In the genomic region with DNA sequence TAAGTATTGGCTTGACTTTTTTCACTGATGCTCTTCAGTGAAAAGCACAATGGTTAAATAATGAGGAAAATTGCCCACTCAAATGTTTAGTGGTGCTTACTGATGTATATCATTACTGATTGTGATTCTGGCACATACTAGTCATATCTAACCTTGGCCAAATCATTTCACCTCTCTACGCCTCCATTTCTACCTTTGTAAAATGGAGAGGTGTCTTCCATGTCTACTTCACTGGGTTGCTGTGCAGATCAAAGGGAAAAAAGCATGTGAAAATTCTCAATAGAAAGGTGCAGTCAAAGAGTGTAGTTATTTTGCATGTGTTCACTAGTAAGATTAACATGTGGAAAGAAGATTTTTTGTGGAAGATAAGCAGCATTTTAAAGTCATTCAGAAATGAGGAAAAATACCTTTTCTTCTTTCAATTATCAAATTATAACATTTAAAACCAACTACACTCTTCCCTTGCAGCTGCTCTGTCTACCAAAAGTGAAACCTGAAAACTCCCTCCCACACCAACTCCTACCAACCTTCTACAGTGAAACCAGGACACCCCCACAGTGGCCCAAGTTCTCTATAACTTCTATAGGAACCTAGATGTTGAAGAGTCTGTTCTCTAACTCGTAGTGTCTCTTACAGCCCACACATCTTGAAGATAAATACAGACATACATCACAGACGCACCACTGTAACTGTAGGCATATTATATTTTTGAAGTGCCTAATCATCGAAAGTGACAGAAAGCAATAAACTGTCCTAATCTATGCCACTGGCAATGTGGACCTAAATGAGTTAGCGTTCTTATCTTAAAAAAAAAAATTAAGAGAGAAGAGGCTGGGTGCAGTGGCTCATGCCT, we compare ENCODE assay signal across 7 cellular contexts. TPM values are rescaled to one million over a fixed set of nuclear protein-coding genes. Genes with fewer than 3 reads are reported as not detected.
DNase-seq lines count a peak whose midpoint lies in the region; ATAC-seq and TF ChIP-seq lines count a peak whose summit lies in the region.

No MANE protein-coding gene starts in this region.

- ATAC-seq in GM19351 (IDR thresholded peaks at IDR 0.05; ENCODE audit: unreplicated experiment) (peak; percentile 83), HG02970 (IDR thresholded peaks at IDR 0.05; ENCODE audit: low FRiP score, unreplicated experiment) (peak; percentile 66), memory B cell (ENCODE audit: low read depth) (peak; percentile 91)

- H3K4me3 Mint-ChIP-seq in T-helper 2 cell treated with Interferon-gamma antibody and Interleukin-4, amounts not matched to agents 5 μg/mL and 100 μg/mL, for 36 hours = peak overlapping the region; percentile 90
- peak overlapping the region; percentile 95 for H3K4me3 Mint-ChIP-seq in memory B cell
- H3K4me3 Mint-ChIP-seq in osteocyte (ENCODE audit: unreplicated experiment) = no peak overlapping the region

- peak overlapping the region; percentile 86 for H3K27ac Mint-ChIP-seq in T-helper 2 cell treated with Interferon-gamma antibody and Interleukin-4, amounts not matched to agents 5 μg/mL and 100 μg/mL, for 36 hours
- H3K27ac Mint-ChIP-seq in memory B cell (peak overlapping the region; percentile 87), osteocyte (ENCODE audit: unreplicated experiment) (no peak overlapping the region)

- peaks cover 5% of the 10 kb centered on the region for H3K36me3 Mint-ChIP-seq in T-helper 2 cell treated with Interferon-gamma antibody and Interleukin-4, amounts not matched to agents 5 μg/mL and 100 μg/mL, for 36 hours (ENCODE audit: low read depth)
- H3K36me3 Mint-ChIP-seq in memory B cell (no peaks in the 10 kb centered on the region), osteocyte (ENCODE audit: unreplicated experiment) (no peaks in the 10 kb centered on the region)

- TF ChIP-seq CTCF in osteocyte (IDR thresholded peaks at IDR 0.05) = no peak

- H3K4me1 Mint-ChIP-seq in T-helper 2 cell treated with Interferon-gamma antibody and Interleukin-4, amounts not matched to agents 5 μg/mL and 100 μg/mL, for 36 hours (ENCODE audit: low read depth) = peaks cover 65% of the 10 kb centered on the region
- peaks cover 56% of the 10 kb centered on the region for H3K4me1 Mint-ChIP-seq in memory B cell
- peaks cover 4% of the 10 kb centered on the region for H3K4me1 Mint-ChIP-seq in osteocyte (ENCODE audit: unreplicated experiment)

- H3K27me3 Mint-ChIP-seq in T-helper 2 cell treated with Interferon-gamma antibody and Interleukin-4, amounts not matched to agents 5 μg/mL and 100 μg/mL, for 36 hours (ENCODE audit: low read depth) = no peaks in the 10 kb centered on the region
- H3K27me3 Mint-ChIP-seq in memory B cell (no peaks in the 10 kb centered on the region), osteocyte (ENCODE audit: unreplicated experiment) (peaks cover 41% of the 10 kb centered on the region)

- peak; percentile 80 for DNase-seq in T-helper 2 cell treated with Interferon-gamma antibody and Interleukin-4, amounts not matched to agents 5 μg/mL and 100 μg/mL, for 36 hours (ENCODE audit: low spot score)
- DNase-seq in memory B cell (ENCODE audit: low spot score in 2 of 2) = peak in 1 of 2 donors; percentile 31
- no peak for DNase-seq in osteocyte (ENCODE audit: extremely low spot score, unreplicated experiment)
- no peak for DNase-seq in NCI-H345 treated with DMSO at 0.1 percent for 48 hours (lab: John Stamatoyannopoulos, UW; ENCODE audit: unreplicated experiment)
- no peak for DNase-seq in hippocampal formation (lab: John Stamatoyannopoulos, UW)

- H3K9me3 Mint-ChIP-seq in T-helper 2 cell treated with Interferon-gamma antibody and Interleukin-4, amounts not matched to agents 5 μg/mL and 100 μg/mL, for 36 hours = no peaks in the 10 kb centered on the region
- H3K9me3 Mint-ChIP-seq in memory B cell (no peaks in the 10 kb centered on the region), osteocyte (ENCODE audit: unreplicated experiment) (no peaks in the 10 kb centered on the region)

RNA-seq across cellular contexts. Expression of gene CD200R1, which starts 1.4 kb away (rescaled TPM):
- total RNA-seq in osteocyte = not detected in 2 replicates

RNA-seq across cellular contexts. Expression of gene GTPBP8, which starts 17.2 kb away (rescaled TPM):
- 18.2 and 19.9 TPM in 2 replicates for total RNA-seq in osteocyte
